Comparison of ENCODE assay signal across 8 cellular contexts in the genomic region with DNA sequence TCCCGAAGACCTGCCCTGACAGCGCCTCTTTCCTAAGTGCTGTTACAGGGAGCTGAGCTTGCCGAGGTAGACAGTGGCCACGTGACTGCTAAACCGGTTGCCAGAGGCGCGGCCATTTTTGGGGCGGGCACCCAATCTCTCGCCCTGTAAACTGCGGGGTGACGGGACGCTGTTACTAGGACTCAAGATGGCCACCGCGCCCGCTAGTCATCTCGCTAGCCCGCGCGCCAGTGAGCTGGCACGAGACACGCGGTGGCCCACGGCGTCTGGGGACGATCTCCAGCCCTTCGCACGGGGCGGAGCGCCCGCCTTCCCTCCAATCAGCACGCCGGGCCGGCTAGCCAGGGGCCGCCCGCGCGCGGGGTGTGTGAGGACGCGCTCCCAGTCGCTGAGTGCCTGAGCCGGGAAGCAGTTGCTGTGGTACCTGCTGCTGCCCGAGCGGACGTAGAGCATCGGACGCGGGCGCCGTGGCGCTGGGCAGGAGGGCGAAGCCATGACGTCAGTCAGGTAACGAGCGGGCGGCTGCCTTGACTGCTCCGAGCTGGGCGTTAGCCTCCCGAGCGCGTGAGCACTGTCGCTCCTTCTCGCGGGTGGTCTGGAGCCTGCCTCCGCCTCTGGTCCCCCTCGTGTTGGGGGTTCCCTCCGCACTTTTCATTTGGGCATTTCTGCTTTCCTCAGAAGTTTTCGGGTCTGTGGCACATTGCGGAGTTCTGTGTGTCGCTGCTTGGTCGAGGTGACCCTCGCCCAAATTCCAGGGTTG. TPM values are rescaled to one million over a fixed set of nuclear protein-coding genes. Genes with fewer than 3 reads are reported as not detected.
A peak's percentile ranks its signal among the peaks of the same experiment; 100 is the strongest.
DNase-seq lines count a peak whose midpoint lies in the region; ATAC-seq, FAIRE-seq and TF ChIP-seq lines count a peak whose summit lies in the region.

No MANE protein-coding gene starts in this region.

- H3K79me2 ChIP-seq in HepG2 (ENCODE audit: insufficient read depth, low read length), result peaks cover 42% of the 10 kb centered on the region

- H3K4me2 ChIP-seq in HepG2 (ENCODE audit: low read depth, low read length), result peak overlapping the region; percentile 93

- FAIRE-seq in HepG2 (lab: Jason Lieb, UNC), result peak; percentile 46

- under 1% methylated on average over 20 of the region's 72 CpGs for WGBS in HepG2 (ENCODE audit: low lambda C conversion rate)

- TF ChIP-seq EP300 in HepG2 (IDR thresholded peaks at IDR 0.05; ENCODE audit: low read depth in 2 of 2, low read length in 2 of 2), result peak in 1 of 2 experiments; percentile 26; a peak in 1 of 4 replicates
- TF ChIP-seq EP300 in HepG2 (CRISPR knock-in tag; IDR thresholded peaks at IDR 0.05; ENCODE audit: borderline replicate concordance), result peak; percentile 42; the same call in 1 of the 2 replicates

- intact Hi-C loops in CD14-positive monocyte (cut with micrococcal nuclease), result loop anchor here in 1 of 2 donors (1.0 to 5.0 kb wide), 3 partner anchors 10 to 36 kb away; no protein-coding TSS in a partner anchor
- intact Hi-C loops in dendritic cell treated with granulocyte-macrophage colony-stimulating factor and Interleukin-4, amounts not matched to agents 40 ng/mL and 50 ng/mL, for 4 days (cut with micrococcal nuclease), result loop anchor here (1.0 kb wide), 2 partner anchors 10 to 25 kb away; a partner anchor contains a TSS
- intact Hi-C loops in HepG2 (cut with micrococcal nuclease; ENCODE audit: unreplicated experiment), result loop anchor here (2.0 kb wide), 1 partner anchor 26 kb away; a partner anchor contains a TSS

- H2AFZ ChIP-seq in HepG2 (ENCODE audit: low read length), result peak overlapping the region; percentile 97

- peak overlapping the region; percentile 94 to 98 (median 97) for H3K27ac Mint-ChIP-seq in CD14-positive monocyte
- peak overlapping the region; percentile 97 for H3K27ac Mint-ChIP-seq in dendritic cell treated with granulocyte-macrophage colony-stimulating factor and Interleukin-4, amounts not matched to agents 40 ng/mL and 50 ng/mL, for 4 days

- H3K27me3 Mint-ChIP-seq in CD14-positive monocyte (ENCODE audit: low read depth in 3 of 3), result peaks cover 0 to 2% (median 0%) of the 10 kb centered on the region in 3 donors
- H3K27me3 Mint-ChIP-seq in dendritic cell treated with granulocyte-macrophage colony-stimulating factor and Interleukin-4, amounts not matched to agents 40 ng/mL and 50 ng/mL, for 4 days, result no peaks in the 10 kb centered on the region

- H3K4me3 Mint-ChIP-seq in CD14-positive monocyte, result peak overlapping the region; percentile 91 to 95
- H3K4me3 Mint-ChIP-seq in dendritic cell treated with granulocyte-macrophage colony-stimulating factor and Interleukin-4, amounts not matched to agents 40 ng/mL and 50 ng/mL, for 4 days, result peak overlapping the region; percentile 95

- TF ChIP-seq RAD21 in HepG2 (CRISPR knock-in tag; IDR thresholded peaks at IDR 0.05), result no peak; the same call in 1 of the 2 replicates

- no TSS peak for BruUV-seq in HepG2 (replicated peaks; lab: Mats Ljungman, UMichigan)

- peaks cover 23% of the 10 kb centered on the region for H3K4me1 Mint-ChIP-seq in CD14-positive monocyte
- H3K4me1 Mint-ChIP-seq in dendritic cell treated with granulocyte-macrophage colony-stimulating factor and Interleukin-4, amounts not matched to agents 40 ng/mL and 50 ng/mL, for 4 days (ENCODE audit: low read depth), result peaks cover 30% of the 10 kb centered on the region

- peak; percentile 89 for ATAC-seq in GM19395 (IDR thresholded peaks at IDR 0.05; ENCODE audit: unreplicated experiment)
- ATAC-seq in HG03558 (IDR thresholded peaks at IDR 0.05; ENCODE audit: extremely low read depth, unreplicated experiment), result peak; percentile 88
- ATAC-seq in HepG2, result peak; percentile 97

- peak; percentile 89 to 90 for TF ChIP-seq POLR2A in HepG2 (IDR thresholded peaks at IDR 0.05; ENCODE audit: insufficient read depth in 1 of 2, low read depth in 2 of 2, low read length in 2 of 2)

- peak overlapping the region; percentile 70 to 96 (median 79) for H3K4me3 ChIP-seq in HepG2 (replicated peaks in 1 of 3; ENCODE audit: insufficient read depth in 1 of 3, low read depth in 2 of 3, low read length in 3 of 3)

- in situ Hi-C loops in HepG2 (cut with HindIII; ENCODE audit: extremely low pct_ligation_motif_present, low pct_unique_long_range_greater_than_20kb), result no loop called here

- no peaks in the 10 kb centered on the region for H4K20me1 ChIP-seq in HepG2 (ENCODE audit: insufficient read depth, low read length)

- POLR2A ChIA-PET in HepG2 (lab: Yijun Ruan, JAX), result interaction anchor here (0.7 to 2.5 kb wide), 8 partner anchors 10 to 36 kb away, joined by 3 to 45 read pairs (median 4); a partner anchor contains a TSS

- CTCF ChIA-PET in HepG2 (lab: Yijun Ruan, JAX; ENCODE audit: low intra/inter-chr PET ratio, low total read pairs), result no interaction called here

- peak overlapping the region; percentile 99 for H3K27ac ChIP-seq in HepG2 (ENCODE audit: extremely low read length, insufficient read depth, low read length)

- no peaks in the 10 kb centered on the region for H3K27me3 ChIP-seq in HepG2 (ENCODE audit: control insufficient read depth in 1 of 2, insufficient read depth in 2 of 2, low read length in 2 of 2)

- H3K36me3 ChIP-seq in HepG2 (replicated peaks in 1 of 2; ENCODE audit: control insufficient read depth in 1 of 2, insufficient read depth in 2 of 2, low read length in 2 of 2), result peaks cover 0 to 2% of the 10 kb centered on the region in 2 experiments; a peak in 1 of 5 replicates

- H3K36me3 Mint-ChIP-seq in CD14-positive monocyte, result no peaks in the 10 kb centered on the region
- H3K36me3 Mint-ChIP-seq in dendritic cell treated with granulocyte-macrophage colony-stimulating factor and Interleukin-4, amounts not matched to agents 40 ng/mL and 50 ng/mL, for 4 days (ENCODE audit: low read depth), result peaks cover 9% of the 10 kb centered on the region

- no peaks in the 10 kb centered on the region for H3K9me3 Mint-ChIP-seq in CD14-positive monocyte
- H3K9me3 Mint-ChIP-seq in dendritic cell treated with granulocyte-macrophage colony-stimulating factor and Interleukin-4, amounts not matched to agents 40 ng/mL and 50 ng/mL, for 4 days, result no peaks in the 10 kb centered on the region

- TF ChIP-seq CTCF in CD14-positive monocyte (IDR thresholded peaks at IDR 0.05), result no peak
- TF ChIP-seq CTCF in HepG2 (CRISPR knock-in tag; IDR thresholded peaks at IDR 0.05), result 0 out of 2 replicates have a peak, but pooled peaks have one; percentile 7

- H3K9me3 ChIP-seq in HepG2 (ENCODE audit: low read length), result no peaks in the 10 kb centered on the region

- peak overlapping the region; percentile 99 for H3K9ac ChIP-seq in HepG2 (ENCODE audit: insufficient read depth, low read depth, low read length)

- DNase-seq in CD14-positive monocyte (ENCODE audit: low spot score) (peak; percentile 98), NCI-H748 (lab: John Stamatoyannopoulos, UW; ENCODE audit: unreplicated experiment) (peak; percentile 97), HepG2 (ENCODE audit: low spot score) (peak; percentile 92)
- peak; percentile 90 to 94 for DNase-seq in activated CD4-positive, alpha-beta T cell treated with anti-CD3 and anti-CD28 coated beads, Interleukin-2, amount 50 U/mL, for 24 hours (ENCODE audit: low read depth in 1 of 2, low spot score in 1 of 2)
- peak; percentile 91 to 93 for DNase-seq in stimulated activated CD4-positive, alpha-beta T cell treated with anti-CD3 and anti-CD28 coated beads, Interleukin-2, amount 100 ng/mL, for 48 hours

- peaks cover 52% of the 10 kb centered on the region for H3K4me1 ChIP-seq in HepG2 (ENCODE audit: insufficient read depth, low read length)

RNA-seq across cellular contexts. Expression of a gene that starts 25.5 kb away (rescaled TPM):
- 10 to 100 TPM; 35.7 to 38.2 TPM for polyA plus RNA-seq in CD14-positive monocyte
- total RNA-seq in HepG2 (2016; rRNA removed; fragmentation: Illumina TruSeq; extraction: Trizol), result 79.1 and 129 TPM in 2 replicates
- 26.6 and 27.5 TPM in 2 replicates for total RNA-seq in HepG2 (2016; cell fraction: cytosol; rRNA removed; fragmentation: Illumina TruSeq; extraction: Trizol; ENCODE audit: low read depth)
- 75.9 and 131 TPM in 2 replicates for total RNA-seq in HepG2 (2016; cell fraction: insoluble cytoplasmic fraction; rRNA removed; fragmentation: Illumina TruSeq; extraction: Trizol)
- total RNA-seq in HepG2 (2016; cell fraction: membrane; rRNA removed; fragmentation: Illumina TruSeq; extraction: Trizol), result 36.9 and 37.6 TPM in 2 replicates
- total RNA-seq in HepG2 (2016; cell fraction: nucleus; rRNA removed; fragmentation: Illumina TruSeq; extraction: Trizol), result 68.1 and 76.5 TPM in 2 replicates
- polyA plus RNA-seq in HepG2 (2011; rRNA removed), result 35.0 and 48.6 TPM in 2 replicates
- 21.6 and 31.1 TPM in 2 replicates for polyA plus RNA-seq in HepG2 (2011; cell fraction: cytosol; rRNA removed)
- 9.1 and 9.6 TPM in 2 replicates for polyA plus RNA-seq in HepG2 (2011; cell fraction: nucleus; rRNA removed)
- 33.5 and 43.4 TPM in 2 replicates for polyA plus RNA-seq in HepG2 (2012)
- polyA plus RNA-seq in HepG2 (2016; cell fraction: cytosol; fragmentation: Illumina TruSeq; extraction: Trizol; ENCODE audit: low read depth), result 32.5 and 34.3 TPM in 2 replicates
- 174 and 182 TPM in 2 replicates for polyA plus RNA-seq in HepG2 (2016; cell fraction: insoluble cytoplasmic fraction; fragmentation: Illumina TruSeq; extraction: Trizol; ENCODE audit: low read depth)
- 35.0 and 37.9 TPM in 2 replicates for polyA plus RNA-seq in HepG2 (2016; cell fraction: membrane; fragmentation: Illumina TruSeq; extraction: Trizol; ENCODE audit: low read depth)
- 48.1 and 53.1 TPM in 2 replicates for polyA plus RNA-seq in HepG2 (2016; cell fraction: nucleus; fragmentation: Illumina TruSeq; extraction: Trizol; ENCODE audit: insufficient read depth, low read depth)
- 13.1 and 16.9 TPM in 2 replicates for polyA minus RNA-seq in HepG2 (2011; rRNA and poly(A)+ RNA removed; ENCODE audit: low replicate concordance)
- 17.2 and 21.8 TPM in 2 replicates for polyA minus RNA-seq in HepG2 (2011; cell fraction: cytosol; rRNA and poly(A)+ RNA removed)
- polyA minus RNA-seq in HepG2 (2011; cell fraction: nucleus; rRNA and poly(A)+ RNA removed), result 77.4 and 91.6 TPM in 2 replicates

RNA-seq across cellular contexts. Expression of a gene that starts 25.9 kb away (rescaled TPM):
- polyA plus RNA-seq in CD14-positive monocyte (10 to 100 TPM; 23.2 to 32.0 TPM), HepG2 (2011; rRNA removed) (23.7 and 29.0 TPM in 2 replicates)
- 31.6 and 51.1 TPM in 2 replicates for total RNA-seq in HepG2 (2016; rRNA removed; fragmentation: Illumina TruSeq; extraction: Trizol)
- 3.0 and 3.7 TPM in 2 replicates for total RNA-seq in HepG2 (2016; cell fraction: cytosol; rRNA removed; fragmentation: Illumina TruSeq; extraction: Trizol; ENCODE audit: low read depth)
- total RNA-seq in HepG2 (2016; cell fraction: insoluble cytoplasmic fraction; rRNA removed; fragmentation: Illumina TruSeq; extraction: Trizol), result 33.1 and 46.7 TPM in 2 replicates
- 10.2 and 13.3 TPM in 2 replicates for total RNA-seq in HepG2 (2016; cell fraction: membrane; rRNA removed; fragmentation: Illumina TruSeq; extraction: Trizol)
- total RNA-seq in HepG2 (2016; cell fraction: nucleus; rRNA removed; fragmentation: Illumina TruSeq; extraction: Trizol), result 23.1 and 30.8 TPM in 2 replicates
- 12.2 and 18.6 TPM in 2 replicates for polyA plus RNA-seq in HepG2 (2011; cell fraction: cytosol; rRNA removed)
- 16.9 and 19.8 TPM in 2 replicates for polyA plus RNA-seq in HepG2 (2011; cell fraction: nucleus; rRNA removed)
- polyA plus RNA-seq in HepG2 (2012), result 23.2 and 28.6 TPM in 2 replicates
- polyA plus RNA-seq in HepG2 (2016; cell fraction: cytosol; fragmentation: Illumina TruSeq; extraction: Trizol; ENCODE audit: low read depth), result 1.9 and 2.0 TPM in 2 replicates
- polyA plus RNA-seq in HepG2 (2016; cell fraction: insoluble cytoplasmic fraction; fragmentation: Illumina TruSeq; extraction: Trizol; ENCODE audit: low read depth), result 42.8 and 44.8 TPM in 2 replicates
- 5.4 and 5.6 TPM in 2 replicates for polyA plus RNA-seq in HepG2 (2016; cell fraction: membrane; fragmentation: Illumina TruSeq; extraction: Trizol; ENCODE audit: low read depth)
- 31.0 and 32.0 TPM in 2 replicates for polyA plus RNA-seq in HepG2 (2016; cell fraction: nucleus; fragmentation: Illumina TruSeq; extraction: Trizol; ENCODE audit: insufficient read depth, low read depth)
- polyA minus RNA-seq in HepG2 (2011; rRNA and poly(A)+ RNA removed; ENCODE audit: low replicate concordance), result 19.8 and 58.2 TPM in 2 replicates
- polyA minus RNA-seq in HepG2 (2011; cell fraction: cytosol; rRNA and poly(A)+ RNA removed), result 23.2 and 23.7 TPM in 2 replicates
- 43.5 and 43.8 TPM in 2 replicates for polyA minus RNA-seq in HepG2 (2011; cell fraction: nucleus; rRNA and poly(A)+ RNA removed)

Comparison
In these comparisons a context has a peak if more than half of its experiments do, and no peak if none do; other contexts are left out.
1. Peak in every context shown above with its lines: DNase-seq, ATAC-seq, H3K4me3 ChIP-seq and H3K27ac ChIP-seq.